Comparison of ENCODE assay signal across 9 cellular contexts in genomic region chr11:87722756-87723599, GRCh38.
DNase-seq lines count a peak whose midpoint lies in the region; ATAC-seq and TF ChIP-seq lines count a peak whose summit lies in the region.
"Had no signal": no experiment of that assay in that cellular context is flagged by ENCODE, and none has a peak within 500 bp of the region (broad histone marks: within the 10 kb centered on the region; RNA-seq: fewer than 3 reads in every experiment).

No MANE protein-coding gene starts in this region.

- no peaks in the 10 kb centered on the region for H3K27me3 Mint-ChIP-seq in T-cell

- POLR2A ChIA-PET in T-cell (lab: Charles Lee) = no interaction called here

- no peak overlapping the region for H3K4me3 ChIP-seq in WI38 (ENCODE audit: low read depth, low read length)
- no peak overlapping the region for H3K4me3 ChIP-seq in gastroesophageal sphincter
- H3K4me3 ChIP-seq: SJSA1 had no signal

- no peaks in the 10 kb centered on the region for H3K4me1 Mint-ChIP-seq in T-cell

- no peaks in the 10 kb centered on the region for H3K4me1 ChIP-seq in gastroesophageal sphincter
- H3K4me1 ChIP-seq: SJSA1 had no signal

- no peak overlapping the region for H3K27ac Mint-ChIP-seq in T-cell

- H3K4me3 Mint-ChIP-seq in T-cell = no peak overlapping the region

- 80 to 84% methylated on average over 4 to 9 of the region's 11 CpGs for WGBS in gastroesophageal sphincter (ENCODE audit: low coverage in 1 of 2), 2 donors

- TF ChIP-seq CTCF in WI38 (IDR thresholded peaks at IDR 0.05; ENCODE audit: low read depth, low read length) = peak; percentile 77
- peak in 1 of 4 experiments; percentile 32 for TF ChIP-seq CTCF in gastroesophageal sphincter (IDR thresholded peaks at IDR 0.05)

- H3K36me3 ChIP-seq in gastroesophageal sphincter = no peaks in the 10 kb centered on the region
- H3K36me3 ChIP-seq: SJSA1 had no signal

- DNase-seq in COR-L47 (lab: John Stamatoyannopoulos, UW) (peak; percentile 43), left lobe of liver (ENCODE audit: low spot score) (no peak), cerebellar nuclear complex (lab: John Stamatoyannopoulos, UW) (no peak), T-cell (no peak)

- no peaks in the 10 kb centered on the region for H3K9me3 ChIP-seq in gastroesophageal sphincter
- H3K9me3 ChIP-seq: SJSA1 had no signal

- no peak overlapping the region for H3K27ac ChIP-seq in gastroesophageal sphincter
- H3K27ac ChIP-seq: SJSA1 had no signal

- ATAC-seq in GM18868 (IDR thresholded peaks at IDR 0.05; ENCODE audit: unreplicated experiment) (peak; percentile 69), HG03439 (IDR thresholded peaks at IDR 0.05; ENCODE audit: unreplicated experiment) (peak; percentile 83), left lobe of liver (peak; percentile 86), gastroesophageal sphincter (no peak), T-cell (replicated peaks in 1 of 4) (no peak)

- CTCF ChIA-PET in T-cell (lab: Charles Lee) = no interaction called here

- no peak for TF ChIP-seq EP300 in gastroesophageal sphincter (IDR thresholded peaks at IDR 0.05)

- H3K27me3 ChIP-seq in gastroesophageal sphincter = no peaks in the 10 kb centered on the region
- H3K27me3 ChIP-seq: SJSA1 had no signal

- no peaks in the 10 kb centered on the region for H3K36me3 Mint-ChIP-seq in T-cell

- no peaks in the 10 kb centered on the region for H3K9me3 Mint-ChIP-seq in T-cell

- TF ChIP-seq POLR2A in gastroesophageal sphincter (IDR thresholded peaks at IDR 0.05) = no peak

Comparison
In these comparisons a context has a peak if more than half of its experiments do, and no peak if none do; other contexts are left out.
1. ATAC-seq: peak in GM18868 (single experiment), HG03439 (single experiment) and left lobe of liver (single experiment); none in gastroesophageal sphincter (single experiment) and T-cell (0 of 4).